ENCODE assay signal across 1 cellular context in genomic region chr2:169363570-169364150, GRCh38.
TF ChIP-seq lines count a peak whose summit lies in the region.

No MANE protein-coding gene starts in this region.

TF ChIP-seq in WTC11, 78 proteins besides CTCF, POLR2A, EP300 and RAD21 (continued from another document):
- TF ChIP-seq, protein P1, sequence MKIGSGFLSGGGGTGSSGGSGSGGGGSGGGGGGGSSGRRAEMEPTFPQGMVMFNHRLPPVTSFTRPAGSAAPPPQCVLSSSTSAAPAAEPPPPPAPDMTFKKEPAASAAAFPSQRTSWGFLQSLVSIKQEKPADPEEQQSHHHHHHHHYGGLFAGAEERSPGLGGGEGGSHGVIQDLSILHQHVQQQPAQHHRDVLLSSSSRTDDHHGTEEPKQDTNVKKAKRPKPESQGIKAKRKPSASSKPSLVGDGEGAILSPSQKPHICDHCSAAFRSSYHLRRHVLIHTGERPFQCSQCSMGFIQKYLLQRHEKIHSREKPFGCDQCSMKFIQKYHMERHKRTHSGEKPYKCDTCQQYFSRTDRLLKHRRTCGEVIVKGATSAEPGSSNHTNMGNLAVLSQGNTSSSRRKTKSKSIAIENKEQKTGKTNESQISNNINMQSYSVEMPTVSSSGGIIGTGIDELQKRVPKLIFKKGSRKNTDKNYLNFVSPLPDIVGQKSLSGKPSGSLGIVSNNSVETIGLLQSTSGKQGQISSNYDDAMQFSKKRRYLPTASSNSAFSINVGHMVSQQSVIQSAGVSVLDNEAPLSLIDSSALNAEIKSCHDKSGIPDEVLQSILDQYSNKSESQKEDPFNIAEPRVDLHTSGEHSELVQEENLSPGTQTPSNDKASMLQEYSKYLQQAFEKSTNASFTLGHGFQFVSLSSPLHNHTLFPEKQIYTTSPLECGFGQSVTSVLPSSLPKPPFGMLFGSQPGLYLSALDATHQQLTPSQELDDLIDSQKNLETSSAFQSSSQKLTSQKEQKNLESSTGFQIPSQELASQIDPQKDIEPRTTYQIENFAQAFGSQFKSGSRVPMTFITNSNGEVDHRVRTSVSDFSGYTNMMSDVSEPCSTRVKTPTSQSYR (CRISPR knock-in tag; IDR thresholded peaks at IDR 0.05), result no peak
- TF ChIP-seq ATF3 (CRISPR knock-in tag; conservative IDR thresholded peaks at IDR 0.05), result no peak
- no peak for TF ChIP-seq NR3C1 (CRISPR knock-in tag; conservative IDR thresholded peaks at IDR 0.05; ENCODE audit: low read depth)
TF ChIP-seq in WTC11: peak in this region for 4.
